Comparison of ENCODE assay signal across 1 cellular context in genomic region chr6:41895300-41896233, GRCh38.
A peak's percentile ranks its signal among the peaks of the same experiment; 100 is the strongest.
TF ChIP-seq lines count a peak whose summit lies in the region.

Gene USP49, minus strand, starts transcription at chr6:41895375. Its CDS starts 88,392 bp downstream, at chr6:41806983.

TF ChIP-seq in GM12878, 131 proteins besides CTCF, POLR2A, EP300 and RAD21 (continued from another document and continues in another):
- no peak for TF ChIP-seq MLLT1 (IDR thresholded peaks at IDR 0.05)
- peak; percentile 85 for TF ChIP-seq NKRF (conservative IDR thresholded peaks at IDR 0.05)
- TF ChIP-seq, protein P1, sequence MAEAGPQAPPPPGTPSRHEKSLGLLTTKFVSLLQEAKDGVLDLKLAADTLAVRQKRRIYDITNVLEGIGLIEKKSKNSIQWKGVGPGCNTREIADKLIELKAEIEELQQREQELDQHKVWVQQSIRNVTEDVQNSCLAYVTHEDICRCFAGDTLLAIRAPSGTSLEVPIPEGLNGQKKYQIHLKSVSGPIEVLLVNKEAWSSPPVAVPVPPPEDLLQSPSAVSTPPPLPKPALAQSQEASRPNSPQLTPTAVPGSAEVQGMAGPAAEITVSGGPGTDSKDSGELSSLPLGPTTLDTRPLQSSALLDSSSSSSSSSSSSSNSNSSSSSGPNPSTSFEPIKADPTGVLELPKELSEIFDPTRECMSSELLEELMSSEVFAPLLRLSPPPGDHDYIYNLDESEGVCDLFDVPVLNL (IDR thresholded peaks at IDR 0.05; ENCODE audit: low read depth, low read length): no peak
- TF ChIP-seq TCF7 (IDR thresholded peaks at IDR 0.05; ENCODE audit: borderline replicate concordance): no peak
- no peak for TF ChIP-seq SUZ12 (IDR thresholded peaks at IDR 0.05; ENCODE audit: unreplicated experiment)
- no peak for TF ChIP-seq SIX5 (IDR thresholded peaks at IDR 0.05; ENCODE audit: low read depth, low read length, severe bottlenecking)
- TF ChIP-seq SIN3A (IDR thresholded peaks at IDR 0.05; ENCODE audit: low read depth, low read length): peak; percentile 43; the same call in 1 of the 2 replicates
- no peak for TF ChIP-seq EGR1 (IDR thresholded peaks at IDR 0.05; ENCODE audit: borderline replicate concordance in 1 of 2, low read depth in 2 of 2, low read length in 2 of 2)
- TF ChIP-seq RB1 (IDR thresholded peaks at IDR 0.05; ENCODE audit: borderline replicate concordance): peak; percentile 54; the same call in 1 of the 2 replicates
- TF ChIP-seq, protein P2, sequence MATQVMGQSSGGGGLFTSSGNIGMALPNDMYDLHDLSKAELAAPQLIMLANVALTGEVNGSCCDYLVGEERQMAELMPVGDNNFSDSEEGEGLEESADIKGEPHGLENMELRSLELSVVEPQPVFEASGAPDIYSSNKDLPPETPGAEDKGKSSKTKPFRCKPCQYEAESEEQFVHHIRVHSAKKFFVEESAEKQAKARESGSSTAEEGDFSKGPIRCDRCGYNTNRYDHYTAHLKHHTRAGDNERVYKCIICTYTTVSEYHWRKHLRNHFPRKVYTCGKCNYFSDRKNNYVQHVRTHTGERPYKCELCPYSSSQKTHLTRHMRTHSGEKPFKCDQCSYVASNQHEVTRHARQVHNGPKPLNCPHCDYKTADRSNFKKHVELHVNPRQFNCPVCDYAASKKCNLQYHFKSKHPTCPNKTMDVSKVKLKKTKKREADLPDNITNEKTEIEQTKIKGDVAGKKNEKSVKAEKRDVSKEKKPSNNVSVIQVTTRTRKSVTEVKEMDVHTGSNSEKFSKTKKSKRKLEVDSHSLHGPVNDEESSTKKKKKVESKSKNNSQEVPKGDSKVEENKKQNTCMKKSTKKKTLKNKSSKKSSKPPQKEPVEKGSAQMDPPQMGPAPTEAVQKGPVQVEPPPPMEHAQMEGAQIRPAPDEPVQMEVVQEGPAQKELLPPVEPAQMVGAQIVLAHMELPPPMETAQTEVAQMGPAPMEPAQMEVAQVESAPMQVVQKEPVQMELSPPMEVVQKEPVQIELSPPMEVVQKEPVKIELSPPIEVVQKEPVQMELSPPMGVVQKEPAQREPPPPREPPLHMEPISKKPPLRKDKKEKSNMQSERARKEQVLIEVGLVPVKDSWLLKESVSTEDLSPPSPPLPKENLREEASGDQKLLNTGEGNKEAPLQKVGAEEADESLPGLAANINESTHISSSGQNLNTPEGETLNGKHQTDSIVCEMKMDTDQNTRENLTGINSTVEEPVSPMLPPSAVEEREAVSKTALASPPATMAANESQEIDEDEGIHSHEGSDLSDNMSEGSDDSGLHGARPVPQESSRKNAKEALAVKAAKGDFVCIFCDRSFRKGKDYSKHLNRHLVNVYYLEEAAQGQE (IDR thresholded peaks at IDR 0.05; ENCODE audit: low read depth, low read length): no peak
- TF ChIP-seq, protein P3, sequence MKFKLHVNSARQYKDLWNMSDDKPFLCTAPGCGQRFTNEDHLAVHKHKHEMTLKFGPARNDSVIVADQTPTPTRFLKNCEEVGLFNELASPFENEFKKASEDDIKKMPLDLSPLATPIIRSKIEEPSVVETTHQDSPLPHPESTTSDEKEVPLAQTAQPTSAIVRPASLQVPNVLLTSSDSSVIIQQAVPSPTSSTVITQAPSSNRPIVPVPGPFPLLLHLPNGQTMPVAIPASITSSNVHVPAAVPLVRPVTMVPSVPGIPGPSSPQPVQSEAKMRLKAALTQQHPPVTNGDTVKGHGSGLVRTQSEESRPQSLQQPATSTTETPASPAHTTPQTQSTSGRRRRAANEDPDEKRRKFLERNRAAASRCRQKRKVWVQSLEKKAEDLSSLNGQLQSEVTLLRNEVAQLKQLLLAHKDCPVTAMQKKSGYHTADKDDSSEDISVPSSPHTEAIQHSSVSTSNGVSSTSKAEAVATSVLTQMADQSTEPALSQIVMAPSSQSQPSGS (IDR thresholded peaks at IDR 0.05; ENCODE audit: low read length): no peak
- TF ChIP-seq ZNF24 (IDR thresholded peaks at IDR 0.05): no peak
- TF ChIP-seq SRF (IDR thresholded peaks at IDR 0.05; ENCODE audit: low read depth in 2 of 2, low read length in 2 of 2): 0 out of 4 replicates have a peak, but pooled peaks of 1 of the 2 experiments have one; percentile 53
- no peak for TF ChIP-seq NRF1 (conservative IDR thresholded peaks at IDR 0.05; ENCODE audit: low read depth, low read length)
- TF ChIP-seq SPI1 (IDR thresholded peaks at IDR 0.05; ENCODE audit: borderline replicate concordance, insufficient read depth, low read depth, low read length): no peak
- no peak for TF ChIP-seq HDAC6 (IDR thresholded peaks at IDR 0.05; ENCODE audit: unreplicated experiment)
- TF ChIP-seq ZZZ3 (IDR thresholded peaks at IDR 0.05; ENCODE audit: control insufficient read depth, insufficient read length, low read depth): no peak
- no peak for TF ChIP-seq CBX3 (IDR thresholded peaks at IDR 0.05; ENCODE audit: borderline replicate concordance, low read depth)
- no peak for TF ChIP-seq CHD4 (IDR thresholded peaks at IDR 0.05)
- TF ChIP-seq CREB1 (IDR thresholded peaks at IDR 0.05; ENCODE audit: low read depth): peak; percentile 92
- peak; percentile 51 for TF ChIP-seq ATF7 (IDR thresholded peaks at IDR 0.05; ENCODE audit: low read depth)
- no peak for TF ChIP-seq RFX5 (IDR thresholded peaks at IDR 0.05; ENCODE audit: low read depth, low read length)
- TF ChIP-seq BCL11A (IDR thresholded peaks at IDR 0.05; ENCODE audit: low read depth, low read length): no peak
- TF ChIP-seq ZBED1 (IDR thresholded peaks at IDR 0.05; ENCODE audit: borderline replicate concordance): 0 out of 2 replicates have a peak, but pooled peaks have one; percentile 60
- TF ChIP-seq, protein P4, sequence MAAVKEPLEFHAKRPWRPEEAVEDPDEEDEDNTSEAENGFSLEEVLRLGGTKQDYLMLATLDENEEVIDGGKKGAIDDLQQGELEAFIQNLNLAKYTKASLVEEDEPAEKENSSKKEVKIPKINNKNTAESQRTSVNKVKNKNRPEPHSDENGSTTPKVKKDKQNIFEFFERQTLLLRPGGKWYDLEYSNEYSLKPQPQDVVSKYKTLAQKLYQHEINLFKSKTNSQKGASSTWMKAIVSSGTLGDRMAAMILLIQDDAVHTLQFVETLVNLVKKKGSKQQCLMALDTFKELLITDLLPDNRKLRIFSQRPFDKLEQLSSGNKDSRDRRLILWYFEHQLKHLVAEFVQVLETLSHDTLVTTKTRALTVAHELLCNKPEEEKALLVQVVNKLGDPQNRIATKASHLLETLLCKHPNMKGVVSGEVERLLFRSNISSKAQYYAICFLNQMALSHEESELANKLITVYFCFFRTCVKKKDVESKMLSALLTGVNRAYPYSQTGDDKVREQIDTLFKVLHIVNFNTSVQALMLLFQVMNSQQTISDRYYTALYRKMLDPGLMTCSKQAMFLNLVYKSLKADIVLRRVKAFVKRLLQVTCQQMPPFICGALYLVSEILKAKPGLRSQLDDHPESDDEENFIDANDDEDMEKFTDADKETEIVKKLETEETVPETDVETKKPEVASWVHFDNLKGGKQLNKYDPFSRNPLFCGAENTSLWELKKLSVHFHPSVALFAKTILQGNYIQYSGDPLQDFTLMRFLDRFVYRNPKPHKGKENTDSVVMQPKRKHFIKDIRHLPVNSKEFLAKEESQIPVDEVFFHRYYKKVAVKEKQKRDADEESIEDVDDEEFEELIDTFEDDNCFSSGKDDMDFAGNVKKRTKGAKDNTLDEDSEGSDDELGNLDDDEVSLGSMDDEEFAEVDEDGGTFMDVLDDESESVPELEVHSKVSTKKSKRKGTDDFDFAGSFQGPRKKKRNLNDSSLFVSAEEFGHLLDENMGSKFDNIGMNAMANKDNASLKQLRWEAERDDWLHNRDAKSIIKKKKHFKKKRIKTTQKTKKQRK (IDR thresholded peaks at IDR 0.05; ENCODE audit: low read depth, low read length): no peak
- no peak for TF ChIP-seq KLF5 (IDR thresholded peaks at IDR 0.05; ENCODE audit: partially characterized antibody)
- 0 out of 2 replicates have a peak, but pooled peaks have one; percentile 14 for TF ChIP-seq SMARCA5 (IDR thresholded peaks at IDR 0.05)
- TF ChIP-seq IKZF1 (conservative IDR thresholded peaks at IDR 0.05): peak; percentile 57
- TF ChIP-seq CHD2 (IDR thresholded peaks at IDR 0.05; ENCODE audit: borderline replicate concordance, low read depth, low read length): 0 out of 2 replicates have a peak, but pooled peaks have one; percentile 52
- TF ChIP-seq NBN (IDR thresholded peaks at IDR 0.05): peak; percentile 56
- TF ChIP-seq, protein P5, sequence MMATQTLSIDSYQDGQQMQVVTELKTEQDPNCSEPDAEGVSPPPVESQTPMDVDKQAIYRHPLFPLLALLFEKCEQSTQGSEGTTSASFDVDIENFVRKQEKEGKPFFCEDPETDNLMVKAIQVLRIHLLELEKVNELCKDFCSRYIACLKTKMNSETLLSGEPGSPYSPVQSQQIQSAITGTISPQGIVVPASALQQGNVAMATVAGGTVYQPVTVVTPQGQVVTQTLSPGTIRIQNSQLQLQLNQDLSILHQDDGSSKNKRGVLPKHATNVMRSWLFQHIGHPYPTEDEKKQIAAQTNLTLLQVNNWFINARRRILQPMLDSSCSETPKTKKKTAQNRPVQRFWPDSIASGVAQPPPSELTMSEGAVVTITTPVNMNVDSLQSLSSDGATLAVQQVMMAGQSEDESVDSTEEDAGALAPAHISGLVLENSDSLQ (IDR thresholded peaks at IDR 0.05): peak; percentile 44; the same call in 1 of the 2 replicates
- TF ChIP-seq MTA3 (IDR thresholded peaks at IDR 0.05; ENCODE audit: borderline replicate concordance, low read length): no peak
- TF ChIP-seq HCFC1 (IDR thresholded peaks at IDR 0.05; ENCODE audit: low read length): no peak; the same call in 1 of the 2 replicates
- TF ChIP-seq JUND (IDR thresholded peaks at IDR 0.05; ENCODE audit: low read depth, low read length): no peak
- TF ChIP-seq, protein P6, sequence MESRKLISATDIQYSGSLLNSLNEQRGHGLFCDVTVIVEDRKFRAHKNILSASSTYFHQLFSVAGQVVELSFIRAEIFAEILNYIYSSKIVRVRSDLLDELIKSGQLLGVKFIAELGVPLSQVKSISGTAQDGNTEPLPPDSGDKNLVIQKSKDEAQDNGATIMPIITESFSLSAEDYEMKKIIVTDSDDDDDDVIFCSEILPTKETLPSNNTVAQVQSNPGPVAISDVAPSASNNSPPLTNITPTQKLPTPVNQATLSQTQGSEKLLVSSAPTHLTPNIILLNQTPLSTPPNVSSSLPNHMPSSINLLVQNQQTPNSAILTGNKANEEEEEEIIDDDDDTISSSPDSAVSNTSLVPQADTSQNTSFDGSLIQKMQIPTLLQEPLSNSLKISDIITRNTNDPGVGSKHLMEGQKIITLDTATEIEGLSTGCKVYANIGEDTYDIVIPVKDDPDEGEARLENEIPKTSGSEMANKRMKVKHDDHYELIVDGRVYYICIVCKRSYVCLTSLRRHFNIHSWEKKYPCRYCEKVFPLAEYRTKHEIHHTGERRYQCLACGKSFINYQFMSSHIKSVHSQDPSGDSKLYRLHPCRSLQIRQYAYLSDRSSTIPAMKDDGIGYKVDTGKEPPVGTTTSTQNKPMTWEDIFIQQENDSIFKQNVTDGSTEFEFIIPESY (IDR thresholded peaks at IDR 0.05): no peak
- TF ChIP-seq GATAD2B (conservative IDR thresholded peaks at IDR 0.05; ENCODE audit: low read depth): no peak; the same call in 1 of the 2 replicates
- TF ChIP-seq, protein P7, sequence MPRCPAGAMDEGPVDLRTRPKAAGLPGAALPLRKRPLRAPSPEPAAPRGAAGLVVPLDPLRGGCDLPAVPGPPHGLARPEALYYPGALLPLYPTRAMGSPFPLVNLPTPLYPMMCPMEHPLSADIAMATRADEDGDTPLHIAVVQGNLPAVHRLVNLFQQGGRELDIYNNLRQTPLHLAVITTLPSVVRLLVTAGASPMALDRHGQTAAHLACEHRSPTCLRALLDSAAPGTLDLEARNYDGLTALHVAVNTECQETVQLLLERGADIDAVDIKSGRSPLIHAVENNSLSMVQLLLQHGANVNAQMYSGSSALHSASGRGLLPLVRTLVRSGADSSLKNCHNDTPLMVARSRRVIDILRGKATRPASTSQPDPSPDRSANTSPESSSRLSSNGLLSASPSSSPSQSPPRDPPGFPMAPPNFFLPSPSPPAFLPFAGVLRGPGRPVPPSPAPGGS (IDR thresholded peaks at IDR 0.05; ENCODE audit: borderline replicate concordance, insufficient read depth, low read depth, low read length, poor library complexity, severe bottlenecking): no peak
- TF ChIP-seq RBBP5 (conservative IDR thresholded peaks at IDR 0.05): no peak
- TF ChIP-seq CBX5 (IDR thresholded peaks at IDR 0.05; ENCODE audit: low read depth): peak; percentile 60; the same call in 1 of the 2 replicates
- no peak for TF ChIP-seq BCLAF1 (IDR thresholded peaks at IDR 0.05)
